ENCODE assay signal across 29 cellular contexts in genomic region chr3:47848599-47849117, GRCh38. TPM values are rescaled to one million over a fixed set of nuclear protein-coding genes. Genes with fewer than 3 reads are reported as not detected.
DNase-seq lines count a peak whose midpoint lies in the region; ATAC-seq, FAIRE-seq and TF ChIP-seq lines count a peak whose summit lies in the region.
"Had no signal": no experiment of that assay in that cellular context is flagged by ENCODE, and none has a peak within 500 bp of the region (broad histone marks: within the 10 kb centered on the region; RNA-seq: fewer than 3 reads in every experiment).

No MANE protein-coding gene starts in this region.

- no peaks in the 10 kb centered on the region; the same call in 2 of the 3 replicates for H3K79me2 ChIP-seq in K562 (ENCODE audit: control insufficient read depth, insufficient read depth, low read length)
- H3K79me2 ChIP-seq: parathyroid adenoma had no signal

- CTCF ChIA-PET in K562 (lab: Yijun Ruan, JAX; ENCODE audit: low intra/inter-chr PET ratio): no interaction called here

- H3K4me1 ChIP-seq in right atrium auricular region (no peaks in the 10 kb centered on the region), K562 (replicated peaks in 1 of 2; ENCODE audit: control insufficient read depth in 2 of 2, insufficient read depth in 2 of 2, low read length in 2 of 2) (peaks cover 0 to 30% of the 10 kb centered on the region in 2 experiments; a peak in 1 of 5 replicates), left lung (no peaks in the 10 kb centered on the region)
- H3K4me1 ChIP-seq: ascending aorta, esophagus squamous epithelium, foreskin keratinocyte, HAP-1, parathyroid adenoma, vagina had no signal

- no peak overlapping the region for H3K4me3 Mint-ChIP-seq in stimulated activated effector memory CD8-positive, alpha-beta T cell treated with anti-CD3 and anti-CD28 coated beads, Interleukin-12 subunit alpha, Interleukin-12 subunit beta, amount 100 ng/mL, for 72 hours
- H3K4me3 Mint-ChIP-seq: activated CD4-positive, alpha-beta T cell treated with anti-CD3 and anti-CD28 coated beads for 36 hours; activated naive CD8-positive, alpha-beta T cell treated with anti-CD3 and anti-CD28 coated beads, Interleukin-2, amount 10 ng/mL, durations not matched to agents 7 days and 5 days; CD4-positive, alpha-beta memory T cell had no signal

- H3K27ac Mint-ChIP-seq in stimulated activated effector memory CD8-positive, alpha-beta T cell treated with anti-CD3 and anti-CD28 coated beads, Interleukin-12 subunit alpha, Interleukin-12 subunit beta, amount 100 ng/mL, for 72 hours: peak overlapping the region; percentile 88
- H3K27ac Mint-ChIP-seq: activated CD4-positive, alpha-beta T cell treated with anti-CD3 and anti-CD28 coated beads for 36 hours; activated naive CD8-positive, alpha-beta T cell treated with anti-CD3 and anti-CD28 coated beads, Interleukin-2, amount 10 ng/mL, durations not matched to agents 7 days and 5 days had no signal

- no peak for TF ChIP-seq RAD21 in K562 (CRISPR knock-in tag; conservative IDR thresholded peaks at IDR 0.05 in 1 of 2, IDR thresholded peaks at IDR 0.05 in 1 of 2)

- TF ChIP-seq POLR2A in K562 (conservative IDR thresholded peaks at IDR 0.05): peak; percentile 13; the same call in 1 of the 2 replicates

- peaks cover 96% of the 10 kb centered on the region for H3K36me3 Mint-ChIP-seq in stimulated activated effector memory CD8-positive, alpha-beta T cell treated with anti-CD3 and anti-CD28 coated beads, Interleukin-12 subunit alpha, Interleukin-12 subunit beta, amount 100 ng/mL, for 72 hours

- DNase-seq in Right ventricle myocardium superior: no peak
- DNase-seq in right atrium auricular region (ENCODE audit: low spot score): no peak
- no peak for DNase-seq in K562 (ENCODE audit: extremely low read depth in 1 of 4, low spot score in 3 of 4)
- peak in 1 of 2 donors; percentile 62 for DNase-seq in left lung
- DNase-seq in stimulated activated effector memory CD8-positive, alpha-beta T cell treated with anti-CD3 and anti-CD28 coated beads, Interleukin-12 subunit alpha, Interleukin-12 subunit beta, amount 100 ng/mL, for 72 hours (ENCODE audit: low spot score in 2 of 2): no peak
- no peak for DNase-seq in C1 segment of cervical spinal cord (lab: John Stamatoyannopoulos, UW)
- DNase-seq in stimulated activated naive CD4-positive, alpha-beta T cell treated with Interleukin-2 at 50 U/mL for 16 hours (lab: John Stamatoyannopoulos, UW): no peak
- DNase-seq in AG20443 (ENCODE audit: low spot score): no peak
- DNase-seq: activated CD4-positive, alpha-beta T cell treated with anti-CD3 and anti-CD28 coated beads for 36 hours; activated gamma-delta T cell; activated naive CD8-positive, alpha-beta T cell treated with anti-CD3 and anti-CD28 coated beads, Interleukin-2, amount 10 ng/mL, durations not matched to agents 7 days and 5 days; CD4-positive, alpha-beta memory T cell; cortex of kidney; DMS 273 treated with DMSO at 0.1 percent for 48 hours; esophagus squamous epithelium; foreskin keratinocyte; hippocampal formation; IMR-90; NCI-H146; NCI-H345; NCI-H69; SHP77 treated with DMSO at 0.1 percent for 48 hours; stimulated activated CD4-positive, alpha-beta T cell treated with anti-CD3 and anti-CD28 coated beads, Interleukin-2, amount 100 ng/mL, for 24 hours; stomach had no signal

- 88% methylated on average over 22 of the region's 23 CpGs for WGBS in K562 (ENCODE audit: insufficient coverage, low coverage, missing lambda C conversion rate)

- BruUV-seq in K562 (replicated peaks; lab: Mats Ljungman, UMichigan): no TSS peak

- POLR2A ChIA-PET in K562 (lab: Yijun Ruan, JAX): interaction anchor here (0.6 to 2.1 kb wide), 6 partner anchors 9 to 271 kb away, joined by 3 to 13 read pairs (median 4); no protein-coding TSS in a partner anchor

- H3K4me3 ChIP-seq in right atrium auricular region: no peak overlapping the region
- H3K4me3 ChIP-seq in K562: no peak overlapping the region
- no peak overlapping the region for H3K4me3 ChIP-seq in left lung
- H3K4me3 ChIP-seq: ascending aorta, esophagus squamous epithelium, HAP-1, stomach, vagina had no signal

- no peak overlapping the region for H3K4me2 ChIP-seq in K562 (ENCODE audit: insufficient read depth, low read length)

- H3K9me1 ChIP-seq in K562 (ENCODE audit: control insufficient read depth, insufficient read depth, low read length): no peaks in the 10 kb centered on the region

- ATAC-seq in Right ventricle myocardium superior (ENCODE audit: poor library complexity): peak; percentile 1
- ATAC-seq in K562: no peak
- ATAC-seq in left lung: peak; percentile 2
- no peak for ATAC-seq in stimulated activated effector memory CD8-positive, alpha-beta T cell treated with anti-CD3 and anti-CD28 coated beads, Interleukin-12 subunit alpha, Interleukin-12 subunit beta, amount 100 ng/mL, for 72 hours
- ATAC-seq: activated CD4-positive, alpha-beta T cell treated with anti-CD3 and anti-CD28 coated beads for 36 hours; foreskin keratinocyte had no signal

- no peak overlapping the region for H2AFZ ChIP-seq in K562 (ENCODE audit: low read depth, low read length)
- H2AFZ ChIP-seq: parathyroid adenoma had no signal

- H3K27me3 ChIP-seq in right atrium auricular region (no peaks in the 10 kb centered on the region), K562 (ENCODE audit: control insufficient read depth in 2 of 2, insufficient read depth in 2 of 2, low read length in 2 of 2) (no peaks in the 10 kb centered on the region), left lung (no peaks in the 10 kb centered on the region)
- H3K27me3 ChIP-seq: ascending aorta, esophagus squamous epithelium, foreskin keratinocyte, stomach, vagina had no signal

- H3K4me1 Mint-ChIP-seq in stimulated activated effector memory CD8-positive, alpha-beta T cell treated with anti-CD3 and anti-CD28 coated beads, Interleukin-12 subunit alpha, Interleukin-12 subunit beta, amount 100 ng/mL, for 72 hours: peaks cover 13% of the 10 kb centered on the region
- H3K4me1 Mint-ChIP-seq: activated CD4-positive, alpha-beta T cell treated with anti-CD3 and anti-CD28 coated beads for 36 hours; activated naive CD8-positive, alpha-beta T cell treated with anti-CD3 and anti-CD28 coated beads, Interleukin-2, amount 10 ng/mL, durations not matched to agents 7 days and 5 days had no signal

- H3K27ac ChIP-seq in right atrium auricular region (no peak overlapping the region), K562 (ENCODE audit: extremely low read depth, low read depth, low read length) (no peak overlapping the region), left lung (no peak overlapping the region)
- H3K27ac ChIP-seq: ascending aorta, esophagus squamous epithelium, foreskin keratinocyte, parathyroid adenoma, stomach, vagina had no signal

- H3K9ac ChIP-seq in K562 (ENCODE audit: insufficient read depth in 1 of 2, low read depth in 2 of 2, low read length in 2 of 2): 0 out of 4 replicates have a peak overlapping the region, but pooled peaks of 1 of the 2 experiments have one; percentile 31
- H3K9ac ChIP-seq: parathyroid adenoma had no signal

- in situ Hi-C loops in K562 (cut with MboI): loop anchor here (25.0 kb wide), 1 partner anchor 1389 kb away; no protein-coding TSS in a partner anchor

- H3K9me3 ChIP-seq in right atrium auricular region (no peaks in the 10 kb centered on the region), K562 (replicated peaks; ENCODE audit: control insufficient read depth, insufficient read depth, low read depth, low read length) (no peaks in the 10 kb centered on the region), left lung (no peaks in the 10 kb centered on the region)
- H3K9me3 ChIP-seq: ascending aorta, esophagus squamous epithelium, HAP-1, stomach, vagina had no signal

- TF ChIP-seq CTCF in right atrium auricular region (IDR thresholded peaks at IDR 0.05) (no peak), K562 (IDR thresholded peaks at IDR 0.05 in 2 of 3, conservative IDR thresholded peaks at IDR 0.05 in 1 of 3; ENCODE audit: insufficient read depth in 2 of 3, low read depth in 1 of 3, low read length in 3 of 3) (no peak), left lung (IDR thresholded peaks at IDR 0.05) (no peak)

- H3K36me3 ChIP-seq in right atrium auricular region (peaks cover 95% of the 10 kb centered on the region), K562 (ENCODE audit: control insufficient read depth, insufficient read depth, low read length) (peaks cover 95% of the 10 kb centered on the region), left lung (peaks cover 0 to 100% of the 10 kb centered on the region in 2 donors)

- intact Hi-C loops in Right ventricle myocardium superior (cut with DNase I): no loop called here
- intact Hi-C loops in K562 (cut with micrococcal nuclease): no loop called here
- intact Hi-C loops in left lung (cut with DNase I): loop anchor here in 1 of 2 donors (10.0 kb wide), 1 partner anchor 306 kb away; no protein-coding TSS in a partner anchor

- TF ChIP-seq EP300 in K562 (IDR thresholded peaks at IDR 0.05; ENCODE audit: low read length): no peak

- no peak for FAIRE-seq in K562 (lab: Jason Lieb, UNC)
- FAIRE-seq: A204.1 had no signal

- H3K9me3 Mint-ChIP-seq in stimulated activated effector memory CD8-positive, alpha-beta T cell treated with anti-CD3 and anti-CD28 coated beads, Interleukin-12 subunit alpha, Interleukin-12 subunit beta, amount 100 ng/mL, for 72 hours: no peaks in the 10 kb centered on the region
- H3K9me3 Mint-ChIP-seq: activated naive CD8-positive, alpha-beta T cell treated with anti-CD3 and anti-CD28 coated beads, Interleukin-2, amount 10 ng/mL, durations not matched to agents 7 days and 5 days; CD4-positive, alpha-beta memory T cell had no signal

- peaks cover 16% of the 10 kb centered on the region; the same call in 1 of the 2 replicates for H4K20me1 ChIP-seq in K562 (replicated peaks; ENCODE audit: control insufficient read depth, insufficient read depth, low read length)

RNA-seq across cellular contexts. Expression of gene DHX30, which starts 45.7 kb away (rescaled TPM):
- total RNA-seq in Right ventricle myocardium superior: 45.3 TPM
- 10 to 100 TPM; 47.9 to 57.6 TPM for total RNA-seq in right atrium auricular region
- 284 and 628 TPM in 2 replicates for total RNA-seq in K562 (2011; cell fraction: chromatin; rRNA removed; ENCODE audit: low replicate concordance)
- total RNA-seq in K562 (2011; cell fraction: nucleolus; rRNA removed): 355 and 369 TPM in 2 replicates
- total RNA-seq in K562 (2011; cell fraction: nucleoplasm; rRNA removed): 282 and 303 TPM in 2 replicates
- 144 and 154 TPM in 2 replicates for total RNA-seq in K562 (2014; rRNA removed)
- total RNA-seq in K562 (2014; rRNA removed; fragmentation: Illumina TruSeq; extraction: Trizol): 48.8 and 53.4 TPM in 2 replicates
- total RNA-seq in K562 (2015; rRNA removed; fragmentation: Illumina TruSeq; extraction: Trizol): 79.0 and 82.5 TPM in 2 replicates
- 155 and 158 TPM in 2 replicates for total RNA-seq in K562 (2021)
- polyA plus RNA-seq in K562 (2011; rRNA removed): 57.0 and 90.6 TPM in 2 replicates
- polyA plus RNA-seq in K562 (2011; cell fraction: cytosol; rRNA removed): 80.2 and 129 TPM in 2 replicates
- 352 and 482 TPM in 2 replicates for polyA plus RNA-seq in K562 (2011; cell fraction: nucleus; rRNA removed)
- 75.3 and 81.4 TPM in 2 replicates for polyA plus RNA-seq in K562 (2012)
- 83.6 and 100 TPM in 2 replicates for polyA plus RNA-seq in K562 (2014; fragmentation: Illumina TruSeq; extraction: Trizol)
- 10 to 100 TPM; 12.3 to 14.2 TPM for polyA plus RNA-seq in K562 (2014; fragmentation: Nextera tagmentation; extraction: Ambion mirVana)
- polyA plus RNA-seq in K562 (2014; rRNA removed): 104 and 113 TPM in 2 replicates
- polyA minus RNA-seq in K562 (2011; rRNA and poly(A)+ RNA removed): 69.4 and 94.1 TPM in 2 replicates
- 87.7 and 97.7 TPM in 2 replicates for polyA minus RNA-seq in K562 (2011; cell fraction: cytosol; rRNA and poly(A)+ RNA removed)
- polyA minus RNA-seq in K562 (2011; cell fraction: nucleus; rRNA and poly(A)+ RNA removed): 141 and 156 TPM in 2 replicates
- total RNA-seq in left lung: 10 to 100 TPM; 52.0 to 59.8 TPM

Comparison
In these comparisons a context has a peak if more than half of its experiments do, and no peak if none do; other contexts are left out.
1. ATAC-seq: peak in Right ventricle myocardium superior (single experiment) and left lung (single experiment); none in K562 (single experiment) and stimulated activated effector memory CD8-positive, alpha-beta T cell treated with anti-CD3 and anti-CD28 coated beads, Interleukin-12 subunit alpha, Interleukin-12 subunit beta, amount 100 ng/mL, for 72 hours (single experiment).